In the genomic region with DNA sequence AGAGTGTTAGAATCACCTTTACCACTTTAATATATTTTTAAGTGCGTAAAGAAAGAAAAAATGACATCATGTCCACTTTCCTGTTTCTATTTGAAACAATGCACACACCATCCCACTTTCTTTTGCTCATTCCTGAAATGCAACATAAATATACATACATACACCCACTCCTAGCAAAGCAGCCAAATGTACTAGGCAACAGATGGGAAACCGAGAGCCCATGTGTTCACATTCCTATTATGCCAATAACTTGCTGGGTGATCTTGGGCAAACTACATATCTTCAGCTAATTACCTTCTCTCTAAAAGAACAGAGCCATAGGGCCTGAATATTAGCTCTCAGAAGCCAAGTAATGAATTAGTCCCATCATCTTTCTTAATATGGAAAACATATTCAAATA, we compare ENCODE assay signal across 23 cellular contexts.
"Had no signal": no experiment of that assay in that cellular context is flagged by ENCODE, and none has a peak within 500 bp of the region (broad histone marks: within the 10 kb centered on the region; RNA-seq: fewer than 3 reads in every experiment).

No MANE protein-coding gene starts in this region.

- H3K27me3 ChIP-seq: esophagus muscularis mucosa, gastroesophageal sphincter, spleen, testis, tibial nerve, upper lobe of right lung, vagina had no signal

- DNase-seq: effector memory CD8-positive, alpha-beta T cell; immature natural killer cell; kidney; left cardiac atrium; left ventricle myocardium inferior; lower lobe of right lung; naive B cell; psoas muscle; retina; spleen; stimulated activated CD4-positive, alpha-beta T cell treated with anti-CD3 and anti-CD28 coated beads, Interleukin-15, amount 100 ng/mL, for 24 hours; stimulated activated CD4-positive, alpha-beta T cell treated with anti-CD3 and anti-CD28 coated beads, Interleukin-1b, Interleukin-23, amount 100 ng/mL, for 48 hours; stimulated activated CD4-positive, alpha-beta T cell treated with anti-CD3 and anti-CD28 coated beads, Interleukin-4, amount 100 ng/mL, for 24 hours; testis; upper lobe of right lung had no signal

- H3K27ac ChIP-seq: epithelial cell of prostate, esophagus muscularis mucosa, gastroesophageal sphincter, left ventricle myocardium inferior, lower lobe of right lung, parathyroid adenoma, psoas muscle, spleen, testis, tibial nerve, upper lobe of right lung, vagina had no signal

- H3K36me3 ChIP-seq: esophagus muscularis mucosa, gastroesophageal sphincter, left ventricle myocardium inferior, lower lobe of right lung, spleen, tibial nerve, upper lobe of right lung, vagina had no signal

- H3K4me1 ChIP-seq: esophagus muscularis mucosa, gastroesophageal sphincter, left ventricle myocardium inferior, lower lobe of right lung, parathyroid adenoma, psoas muscle, spleen, testis, tibial nerve, upper lobe of right lung, vagina had no signal

- H3K9me3 ChIP-seq: esophagus muscularis mucosa, gastroesophageal sphincter, lower lobe of right lung, psoas muscle, testis, vagina had no signal

- H3K4me3 ChIP-seq: esophagus muscularis mucosa, gastroesophageal sphincter, left ventricle myocardium inferior, lower lobe of right lung, psoas muscle, spleen, testis, tibial nerve, upper lobe of right lung, vagina had no signal

- ATAC-seq: effector memory CD8-positive, alpha-beta T cell; gastroesophageal sphincter; left cardiac atrium; lower lobe of right lung; psoas muscle; sciatic nerve; stimulated activated memory B cell treated with anti-CD40 and anti-IgM and Interleukin-4, amounts not matched to agents 10 μg/mL and 1 μg/mL and 100 μg/mL, for 72 hours; upper lobe of right lung had no signal
